10 cellular contexts compared by ENCODE assay signal in the genomic region with DNA sequence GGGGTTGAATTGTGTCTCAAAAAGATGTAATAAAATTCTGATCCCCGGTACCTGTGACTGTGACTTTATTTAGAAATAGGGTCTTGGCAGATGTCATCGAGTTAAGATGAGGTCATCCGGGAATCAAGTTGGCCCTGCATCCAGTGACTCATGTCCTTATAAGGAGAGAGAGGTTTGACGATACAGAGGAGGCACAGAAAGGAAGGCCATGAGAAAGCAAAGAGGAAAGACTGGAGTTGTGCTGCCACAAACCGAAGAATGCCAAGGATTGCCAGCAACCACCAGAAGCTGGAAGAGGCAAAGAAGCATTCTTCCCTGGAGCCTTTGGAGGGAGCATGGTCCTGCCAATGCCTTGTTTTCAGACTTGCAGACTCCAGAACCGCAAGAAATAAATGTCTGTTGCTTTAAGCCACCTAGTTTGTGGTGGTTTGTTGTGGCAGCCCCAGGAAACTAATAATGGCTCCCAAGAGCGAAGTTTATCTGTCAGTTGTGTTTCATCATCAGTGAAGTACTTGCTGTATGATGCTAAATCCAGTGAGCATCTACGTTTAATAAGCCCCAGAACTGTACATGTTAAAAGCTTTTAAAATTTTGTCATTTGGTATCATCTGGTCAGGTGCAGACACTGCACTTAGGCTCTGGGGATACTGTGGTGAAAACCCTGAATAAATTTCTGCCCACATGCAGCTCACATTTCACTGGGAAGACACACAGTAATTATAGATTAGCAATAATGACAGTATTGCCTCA.
DNase-seq lines count a peak whose midpoint lies in the region; ATAC-seq and TF ChIP-seq lines count a peak whose summit lies in the region.
"Had no signal": no experiment of that assay in that cellular context is flagged by ENCODE, and none has a peak within 500 bp of the region (broad histone marks: within the 10 kb centered on the region; RNA-seq: fewer than 3 reads in every experiment).

No MANE protein-coding gene starts in this region.

- H3K4me3 Mint-ChIP-seq in activated naive CD4-positive, alpha-beta T cell treated with anti-CD3 and anti-CD28 coated beads for 36 hours, result peak overlapping the region; percentile 2
- no peak overlapping the region for H3K4me3 Mint-ChIP-seq in activated naive CD4-positive, alpha-beta T cell treated with anti-CD3 and anti-CD28 coated beads, Interleukin-2, amount 10 ng/mL, durations not matched to agents 7 days and 5 days
- no peak overlapping the region for H3K4me3 Mint-ChIP-seq in T-helper 17 cell

- 72 to 85% (median 82%) methylated on average over 8 of the region's 8 CpGs for WGBS in stomach, 5 donors

- peaks cover 5 to 37% (median 15%) of the 10 kb centered on the region in 4 donors for H3K4me1 ChIP-seq in stomach

- CTCF ChIA-PET in activated naive CD4-positive, alpha-beta T cell treated with anti-CD3 and anti-CD28 coated beads for 36 hours (lab: Charles Lee), result no interaction called here
- CTCF ChIA-PET in activated naive CD4-positive, alpha-beta T cell treated with anti-CD3 and anti-CD28 coated beads, Interleukin-2, amount 10 ng/mL, durations not matched to agents 7 days and 5 days (lab: Charles Lee), result interaction anchor here (0.5 kb wide), 1 partner anchor 1258 kb away, joined by 3 read pairs; no protein-coding TSS in a partner anchor

- H3K4me1 Mint-ChIP-seq in activated naive CD4-positive, alpha-beta T cell treated with anti-CD3 and anti-CD28 coated beads for 36 hours (ENCODE audit: low read depth), result peaks cover 30% of the 10 kb centered on the region
- H3K4me1 Mint-ChIP-seq in activated naive CD4-positive, alpha-beta T cell treated with anti-CD3 and anti-CD28 coated beads, Interleukin-2, amount 10 ng/mL, durations not matched to agents 7 days and 5 days, result peaks cover 21% of the 10 kb centered on the region
- H3K4me1 Mint-ChIP-seq in T-helper 17 cell, result peaks cover 27% of the 10 kb centered on the region

- H3K27me3 Mint-ChIP-seq in activated naive CD4-positive, alpha-beta T cell treated with anti-CD3 and anti-CD28 coated beads for 36 hours (ENCODE audit: low read depth), result no peaks in the 10 kb centered on the region
- no peaks in the 10 kb centered on the region for H3K27me3 Mint-ChIP-seq in activated naive CD4-positive, alpha-beta T cell treated with anti-CD3 and anti-CD28 coated beads, Interleukin-2, amount 10 ng/mL, durations not matched to agents 7 days and 5 days
- no peaks in the 10 kb centered on the region for H3K27me3 Mint-ChIP-seq in T-helper 17 cell

- H3K36me3 ChIP-seq in stomach, result no peaks in the 10 kb centered on the region

- intact Hi-C loops in activated naive CD4-positive, alpha-beta T cell treated with anti-CD3 and anti-CD28 coated beads for 36 hours (cut with micrococcal nuclease), result loop anchor here (5.0 kb wide), 1 partner anchor 114 kb away; a partner anchor contains a TSS
- intact Hi-C loops in stomach (cut with DNase I; ENCODE audit: low total_unique reads), result no loop called here

- no peak overlapping the region for H3K4me3 ChIP-seq in stomach

- TF ChIP-seq POLR2A in stomach (IDR thresholded peaks at IDR 0.05), result no peak

- H3K9me3 Mint-ChIP-seq in activated naive CD4-positive, alpha-beta T cell treated with anti-CD3 and anti-CD28 coated beads for 36 hours, result no peaks in the 10 kb centered on the region
- H3K9me3 Mint-ChIP-seq in activated naive CD4-positive, alpha-beta T cell treated with anti-CD3 and anti-CD28 coated beads, Interleukin-2, amount 10 ng/mL, durations not matched to agents 7 days and 5 days, result peaks cover 4% of the 10 kb centered on the region

- peak overlapping the region in 3 of 5 donors; percentile 6 to 25 (median 18) for H3K27ac ChIP-seq in stomach

- no peak for TF ChIP-seq EP300 in stomach (IDR thresholded peaks at IDR 0.05)

- H3K27me3 ChIP-seq in stomach, result no peaks in the 10 kb centered on the region

- TF ChIP-seq CTCF in stomach (IDR thresholded peaks at IDR 0.05), result no peak

- no peaks in the 10 kb centered on the region for H3K9me3 ChIP-seq in T-helper 17 cell (ENCODE audit: control insufficient read depth, low read length, poor library complexity, severe bottlenecking)
- H3K9me3 ChIP-seq in stomach, result no peaks in the 10 kb centered on the region
- H3K9me3 ChIP-seq: Caco-2 had no signal

- no peak overlapping the region for H3K27ac Mint-ChIP-seq in activated naive CD4-positive, alpha-beta T cell treated with anti-CD3 and anti-CD28 coated beads for 36 hours
- no peak overlapping the region for H3K27ac Mint-ChIP-seq in activated naive CD4-positive, alpha-beta T cell treated with anti-CD3 and anti-CD28 coated beads, Interleukin-2, amount 10 ng/mL, durations not matched to agents 7 days and 5 days
- peak overlapping the region; percentile 86 for H3K27ac Mint-ChIP-seq in T-helper 17 cell

- H3K36me3 Mint-ChIP-seq in activated naive CD4-positive, alpha-beta T cell treated with anti-CD3 and anti-CD28 coated beads for 36 hours (ENCODE audit: low read depth), result peaks cover 5% of the 10 kb centered on the region
- peaks cover 11% of the 10 kb centered on the region for H3K36me3 Mint-ChIP-seq in activated naive CD4-positive, alpha-beta T cell treated with anti-CD3 and anti-CD28 coated beads, Interleukin-2, amount 10 ng/mL, durations not matched to agents 7 days and 5 days
- peaks cover 2% of the 10 kb centered on the region for H3K36me3 Mint-ChIP-seq in T-helper 17 cell (ENCODE audit: low read depth)

- ATAC-seq in T-helper 17 cell, result peak; percentile 25

- no peak for DNase-seq in activated naive CD4-positive, alpha-beta T cell treated with anti-CD3 and anti-CD28 coated beads for 36 hours
- DNase-seq in activated naive CD4-positive, alpha-beta T cell treated with anti-CD3 and anti-CD28 coated beads, Interleukin-2, amount 10 ng/mL, durations not matched to agents 7 days and 5 days, result no peak
- DNase-seq in T-helper 17 cell (no peak), fibroblast of peridontal ligament (ENCODE audit: extremely low read depth) (peak; percentile 99), stomach (no peak), NOMO-1 (lab: John Stamatoyannopoulos, UW; ENCODE audit: unreplicated experiment in 2 of 2) (no peak), NCI-H82 (lab: John Stamatoyannopoulos, UW) (no peak)
- no peak for DNase-seq in activated naive CD4-positive, alpha-beta T cell treated with Interleukin-2 at 50 U/mL for 16 hours
- DNase-seq: Caco-2, erythroblast had no signal
